In the genomic region with DNA sequence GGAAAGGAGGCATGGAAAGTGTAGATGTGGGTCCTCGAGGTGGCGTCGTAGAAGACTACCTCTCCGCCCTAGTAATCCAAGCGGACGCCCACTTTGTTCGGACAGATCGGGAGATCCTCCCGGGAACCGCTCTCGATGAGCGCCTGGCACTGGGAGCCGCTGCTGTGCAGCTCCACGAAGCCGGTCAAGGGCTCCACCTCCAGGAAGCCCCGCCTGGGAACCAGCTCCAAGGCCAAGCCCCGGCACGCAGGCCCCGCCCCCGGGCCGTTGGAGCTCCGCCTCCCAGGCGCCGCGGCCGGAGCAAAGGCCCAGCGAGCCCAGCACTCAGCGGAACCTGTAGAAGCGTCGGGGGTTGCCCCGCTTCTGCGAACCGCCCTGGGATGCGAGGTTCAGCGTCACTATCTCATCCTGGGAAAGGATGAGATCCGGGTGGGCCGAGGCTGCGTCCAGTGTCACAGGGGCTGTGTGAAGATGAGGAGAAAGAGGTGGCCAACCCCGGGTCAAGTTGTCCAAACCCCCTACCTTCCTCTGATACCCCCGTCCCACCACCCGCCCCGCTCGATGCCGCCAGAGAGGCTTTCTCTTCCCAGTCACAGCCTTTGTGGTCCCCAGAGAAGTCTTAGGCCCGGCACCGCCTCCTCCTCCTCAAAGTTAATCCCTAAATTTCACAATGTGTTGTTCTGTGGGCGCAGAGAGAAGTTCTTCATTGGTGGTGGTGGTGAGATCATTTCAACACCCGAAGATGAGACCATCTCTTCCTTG, we compare ENCODE assay signal across 1 cellular context.
TF ChIP-seq lines count a peak whose summit lies in the region.

No MANE protein-coding gene starts in this region.

TF ChIP-seq in K562, 482 proteins besides CTCF, POLR2A, EP300 and RAD21 (continues in another document):
- no peak for TF ChIP-seq TAF7 (tag; IDR thresholded peaks at IDR 0.05)
- TF ChIP-seq, protein P1, sequence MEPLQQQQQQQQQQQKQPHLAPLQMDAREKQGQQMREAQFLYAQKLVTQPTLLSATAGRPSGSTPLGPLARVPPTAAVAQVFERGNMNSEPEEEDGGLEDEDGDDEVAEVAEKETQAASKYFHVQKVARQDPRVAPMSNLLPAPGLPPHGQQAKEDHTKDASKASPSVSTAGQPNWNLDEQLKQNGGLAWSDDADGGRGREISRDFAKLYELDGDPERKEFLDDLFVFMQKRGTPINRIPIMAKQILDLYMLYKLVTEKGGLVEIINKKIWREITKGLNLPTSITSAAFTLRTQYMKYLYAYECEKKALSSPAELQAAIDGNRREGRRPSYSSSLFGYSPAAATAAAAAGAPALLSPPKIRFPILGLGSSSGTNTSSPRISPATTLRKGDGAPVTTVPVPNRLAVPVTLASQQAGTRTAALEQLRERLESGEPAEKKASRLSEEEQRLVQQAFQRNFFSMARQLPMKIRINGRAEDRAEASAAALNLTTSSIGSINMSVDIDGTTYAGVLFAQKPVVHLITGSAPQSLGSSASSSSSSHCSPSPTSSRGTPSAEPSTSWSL (CRISPR knock-in tag; IDR thresholded peaks at IDR 0.05; ENCODE audit: borderline replicate concordance), result no peak
- no peak for TF ChIP-seq BRD4 (IDR thresholded peaks at IDR 0.05)
- no peak for TF ChIP-seq NFE2L1 (tag; IDR thresholded peaks at IDR 0.05; ENCODE audit: borderline replicate concordance, low read depth)
- TF ChIP-seq KLF16 (IDR thresholded peaks at IDR 0.05), result no peak
- TF ChIP-seq HNRNPLL (IDR thresholded peaks at IDR 0.05; ENCODE audit: low read depth, low read length, poor library complexity, severe bottlenecking), result no peak
- no peak for TF ChIP-seq ZNF316 (IDR thresholded peaks at IDR 0.05)
- no peak for TF ChIP-seq TAL1 (IDR thresholded peaks at IDR 0.05)
- TF ChIP-seq, protein P2, sequence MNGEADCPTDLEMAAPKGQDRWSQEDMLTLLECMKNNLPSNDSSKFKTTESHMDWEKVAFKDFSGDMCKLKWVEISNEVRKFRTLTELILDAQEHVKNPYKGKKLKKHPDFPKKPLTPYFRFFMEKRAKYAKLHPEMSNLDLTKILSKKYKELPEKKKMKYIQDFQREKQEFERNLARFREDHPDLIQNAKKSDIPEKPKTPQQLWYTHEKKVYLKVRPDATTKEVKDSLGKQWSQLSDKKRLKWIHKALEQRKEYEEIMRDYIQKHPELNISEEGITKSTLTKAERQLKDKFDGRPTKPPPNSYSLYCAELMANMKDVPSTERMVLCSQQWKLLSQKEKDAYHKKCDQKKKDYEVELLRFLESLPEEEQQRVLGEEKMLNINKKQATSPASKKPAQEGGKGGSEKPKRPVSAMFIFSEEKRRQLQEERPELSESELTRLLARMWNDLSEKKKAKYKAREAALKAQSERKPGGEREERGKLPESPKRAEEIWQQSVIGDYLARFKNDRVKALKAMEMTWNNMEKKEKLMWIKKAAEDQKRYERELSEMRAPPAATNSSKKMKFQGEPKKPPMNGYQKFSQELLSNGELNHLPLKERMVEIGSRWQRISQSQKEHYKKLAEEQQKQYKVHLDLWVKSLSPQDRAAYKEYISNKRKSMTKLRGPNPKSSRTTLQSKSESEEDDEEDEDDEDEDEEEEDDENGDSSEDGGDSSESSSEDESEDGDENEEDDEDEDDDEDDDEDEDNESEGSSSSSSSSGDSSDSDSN (IDR thresholded peaks at IDR 0.05; ENCODE audit: borderline replicate concordance in 1 of 2, low read depth in 2 of 2, low read length in 2 of 2), result 0 out of 4 replicates have a peak, but pooled peaks of 1 of the 2 experiments have one; percentile 27
- TF ChIP-seq SP1 (CRISPR knock-in tag; IDR thresholded peaks at IDR 0.05), result no peak
- TF ChIP-seq CXXC5 (CRISPR knock-in tag; IDR thresholded peaks at IDR 0.05), result peak; percentile 39; the same call in 1 of the 2 replicates
- TF ChIP-seq, protein P3, sequence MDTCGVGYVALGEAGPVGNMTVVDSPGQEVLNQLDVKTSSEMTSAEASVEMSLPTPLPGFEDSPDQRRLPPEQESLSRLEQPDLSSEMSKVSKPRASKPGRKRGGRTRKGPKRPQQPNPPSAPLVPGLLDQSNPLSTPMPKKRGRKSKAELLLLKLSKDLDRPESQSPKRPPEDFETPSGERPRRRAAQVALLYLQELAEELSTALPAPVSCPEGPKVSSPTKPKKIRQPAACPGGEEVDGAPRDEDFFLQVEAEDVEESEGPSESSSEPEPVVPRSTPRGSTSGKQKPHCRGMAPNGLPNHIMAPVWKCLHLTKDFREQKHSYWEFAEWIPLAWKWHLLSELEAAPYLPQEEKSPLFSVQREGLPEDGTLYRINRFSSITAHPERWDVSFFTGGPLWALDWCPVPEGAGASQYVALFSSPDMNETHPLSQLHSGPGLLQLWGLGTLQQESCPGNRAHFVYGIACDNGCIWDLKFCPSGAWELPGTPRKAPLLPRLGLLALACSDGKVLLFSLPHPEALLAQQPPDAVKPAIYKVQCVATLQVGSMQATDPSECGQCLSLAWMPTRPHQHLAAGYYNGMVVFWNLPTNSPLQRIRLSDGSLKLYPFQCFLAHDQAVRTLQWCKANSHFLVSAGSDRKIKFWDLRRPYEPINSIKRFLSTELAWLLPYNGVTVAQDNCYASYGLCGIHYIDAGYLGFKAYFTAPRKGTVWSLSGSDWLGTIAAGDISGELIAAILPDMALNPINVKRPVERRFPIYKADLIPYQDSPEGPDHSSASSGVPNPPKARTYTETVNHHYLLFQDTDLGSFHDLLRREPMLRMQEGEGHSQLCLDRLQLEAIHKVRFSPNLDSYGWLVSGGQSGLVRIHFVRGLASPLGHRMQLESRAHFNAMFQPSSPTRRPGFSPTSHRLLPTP (IDR thresholded peaks at IDR 0.05; ENCODE audit: borderline replicate concordance, extremely low read depth, insufficient read length), result no peak
- TF ChIP-seq MEF2A (IDR thresholded peaks at IDR 0.05; ENCODE audit: control insufficient read depth, low read depth, low read length), result no peak
- no peak for TF ChIP-seq HEY1 (CRISPR knock-in tag; IDR thresholded peaks at IDR 0.05; ENCODE audit: borderline replicate concordance)
- TF ChIP-seq JUND (IDR thresholded peaks at IDR 0.05; ENCODE audit: borderline replicate concordance, low read depth, low read length), result 0 out of 2 replicates have a peak, but pooled peaks have one; percentile 23
- TF ChIP-seq JUND (tag; IDR thresholded peaks at IDR 0.05; ENCODE audit: borderline replicate concordance, low read depth, low read length), result no peak
- no peak for TF ChIP-seq RBM34 (IDR thresholded peaks at IDR 0.05; ENCODE audit: borderline replicate concordance, insufficient read depth, low read length)
- TF ChIP-seq HDAC8 (tag; IDR thresholded peaks at IDR 0.05), result no peak
- TF ChIP-seq MTA3 (IDR thresholded peaks at IDR 0.05; ENCODE audit: borderline replicate concordance), result no peak
- TF ChIP-seq, protein P4, sequence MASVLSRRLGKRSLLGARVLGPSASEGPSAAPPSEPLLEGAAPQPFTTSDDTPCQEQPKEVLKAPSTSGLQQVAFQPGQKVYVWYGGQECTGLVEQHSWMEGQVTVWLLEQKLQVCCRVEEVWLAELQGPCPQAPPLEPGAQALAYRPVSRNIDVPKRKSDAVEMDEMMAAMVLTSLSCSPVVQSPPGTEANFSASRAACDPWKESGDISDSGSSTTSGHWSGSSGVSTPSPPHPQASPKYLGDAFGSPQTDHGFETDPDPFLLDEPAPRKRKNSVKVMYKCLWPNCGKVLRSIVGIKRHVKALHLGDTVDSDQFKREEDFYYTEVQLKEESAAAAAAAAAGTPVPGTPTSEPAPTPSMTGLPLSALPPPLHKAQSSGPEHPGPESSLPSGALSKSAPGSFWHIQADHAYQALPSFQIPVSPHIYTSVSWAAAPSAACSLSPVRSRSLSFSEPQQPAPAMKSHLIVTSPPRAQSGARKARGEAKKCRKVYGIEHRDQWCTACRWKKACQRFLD (CRISPR knock-in tag; IDR thresholded peaks at IDR 0.05), result 0 out of 2 replicates have a peak, but pooled peaks have one; percentile 17
- 0 out of 2 replicates have a peak, but pooled peaks have one; percentile 32 for TF ChIP-seq ELF1 (tag; IDR thresholded peaks at IDR 0.05)
- TF ChIP-seq MIER1 (IDR thresholded peaks at IDR 0.05; ENCODE audit: low read depth), result no peak
- no peak for TF ChIP-seq SMARCB1 (IDR thresholded peaks at IDR 0.05; ENCODE audit: insufficient read length, low read depth)
- TF ChIP-seq ZNF785 (CRISPR knock-in tag; IDR thresholded peaks at IDR 0.05), result no peak
- TF ChIP-seq, protein P5, sequence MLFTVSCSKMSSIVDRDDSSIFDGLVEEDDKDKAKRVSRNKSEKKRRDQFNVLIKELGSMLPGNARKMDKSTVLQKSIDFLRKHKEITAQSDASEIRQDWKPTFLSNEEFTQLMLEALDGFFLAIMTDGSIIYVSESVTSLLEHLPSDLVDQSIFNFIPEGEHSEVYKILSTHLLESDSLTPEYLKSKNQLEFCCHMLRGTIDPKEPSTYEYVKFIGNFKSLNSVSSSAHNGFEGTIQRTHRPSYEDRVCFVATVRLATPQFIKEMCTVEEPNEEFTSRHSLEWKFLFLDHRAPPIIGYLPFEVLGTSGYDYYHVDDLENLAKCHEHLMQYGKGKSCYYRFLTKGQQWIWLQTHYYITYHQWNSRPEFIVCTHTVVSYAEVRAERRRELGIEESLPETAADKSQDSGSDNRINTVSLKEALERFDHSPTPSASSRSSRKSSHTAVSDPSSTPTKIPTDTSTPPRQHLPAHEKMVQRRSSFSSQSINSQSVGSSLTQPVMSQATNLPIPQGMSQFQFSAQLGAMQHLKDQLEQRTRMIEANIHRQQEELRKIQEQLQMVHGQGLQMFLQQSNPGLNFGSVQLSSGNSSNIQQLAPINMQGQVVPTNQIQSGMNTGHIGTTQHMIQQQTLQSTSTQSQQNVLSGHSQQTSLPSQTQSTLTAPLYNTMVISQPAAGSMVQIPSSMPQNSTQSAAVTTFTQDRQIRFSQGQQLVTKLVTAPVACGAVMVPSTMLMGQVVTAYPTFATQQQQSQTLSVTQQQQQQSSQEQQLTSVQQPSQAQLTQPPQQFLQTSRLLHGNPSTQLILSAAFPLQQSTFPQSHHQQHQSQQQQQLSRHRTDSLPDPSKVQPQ (CRISPR knock-in tag; IDR thresholded peaks at IDR 0.05; ENCODE audit: borderline replicate concordance), result no peak
- TF ChIP-seq, protein P6, sequence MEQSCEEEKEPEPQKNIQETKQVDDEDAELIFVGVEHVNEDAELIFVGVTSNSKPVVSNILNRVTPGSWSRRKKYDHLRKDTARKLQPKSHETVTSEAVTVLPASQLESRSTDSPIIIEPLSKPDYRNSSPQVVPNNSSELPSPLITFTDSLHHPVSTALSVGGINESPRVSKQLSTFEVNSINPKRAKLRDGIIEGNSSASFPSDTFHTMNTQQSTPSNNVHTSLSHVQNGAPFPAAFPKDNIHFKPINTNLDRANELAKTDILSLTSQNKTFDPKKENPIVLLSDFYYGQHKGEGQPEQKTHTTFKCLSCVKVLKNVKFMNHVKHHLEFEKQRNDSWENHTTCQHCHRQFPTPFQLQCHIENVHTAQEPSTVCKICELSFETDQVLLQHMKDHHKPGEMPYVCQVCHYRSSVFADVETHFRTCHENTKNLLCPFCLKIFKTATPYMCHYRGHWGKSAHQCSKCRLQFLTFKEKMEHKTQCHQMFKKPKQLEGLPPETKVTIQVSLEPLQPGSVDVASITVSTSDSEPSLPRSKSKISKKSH (CRISPR knock-in tag; IDR thresholded peaks at IDR 0.05), result no peak
- TF ChIP-seq ZFP1 (CRISPR knock-in tag; IDR thresholded peaks at IDR 0.05), result no peak
- TF ChIP-seq, protein P7, sequence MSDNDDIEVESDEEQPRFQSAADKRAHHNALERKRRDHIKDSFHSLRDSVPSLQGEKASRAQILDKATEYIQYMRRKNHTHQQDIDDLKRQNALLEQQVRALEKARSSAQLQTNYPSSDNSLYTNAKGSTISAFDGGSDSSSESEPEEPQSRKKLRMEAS (CRISPR knock-in tag; IDR thresholded peaks at IDR 0.05), result no peak; the same call in 1 of the 2 replicates
- TF ChIP-seq FOXA1 (IDR thresholded peaks at IDR 0.05; ENCODE audit: borderline replicate concordance), result no peak
- TF ChIP-seq ZNF165 (CRISPR knock-in tag; IDR thresholded peaks at IDR 0.05; ENCODE audit: borderline replicate concordance), result no peak
- TF ChIP-seq, protein P8, sequence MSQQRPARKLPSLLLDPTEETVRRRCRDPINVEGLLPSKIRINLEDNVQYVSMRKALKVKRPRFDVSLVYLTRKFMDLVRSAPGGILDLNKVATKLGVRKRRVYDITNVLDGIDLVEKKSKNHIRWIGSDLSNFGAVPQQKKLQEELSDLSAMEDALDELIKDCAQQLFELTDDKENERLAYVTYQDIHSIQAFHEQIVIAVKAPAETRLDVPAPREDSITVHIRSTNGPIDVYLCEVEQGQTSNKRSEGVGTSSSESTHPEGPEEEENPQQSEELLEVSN (IDR thresholded peaks at IDR 0.05; ENCODE audit: borderline replicate concordance in 1 of 2, extremely low read depth in 1 of 2, insufficient read depth in 1 of 2, insufficient read length in 1 of 2, low read depth in 1 of 2, low read length in 1 of 2, poor library complexity in 1 of 2, severe bottlenecking in 1 of 2), result peak; percentile 33 to 79
- TF ChIP-seq, protein P9, sequence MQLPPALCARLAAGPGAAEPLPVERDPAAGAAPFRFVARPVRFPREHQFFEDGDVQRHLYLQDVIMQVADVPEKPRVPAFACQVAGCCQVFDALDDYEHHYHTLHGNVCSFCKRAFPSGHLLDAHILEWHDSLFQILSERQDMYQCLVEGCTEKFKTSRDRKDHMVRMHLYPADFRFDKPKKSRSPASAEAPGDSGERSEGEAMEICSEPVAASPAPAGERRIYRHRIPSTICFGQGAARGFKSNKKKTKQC (CRISPR knock-in tag; IDR thresholded peaks at IDR 0.05), result peak; percentile 67; the same call in 1 of the 2 replicates
- TF ChIP-seq, protein P10, sequence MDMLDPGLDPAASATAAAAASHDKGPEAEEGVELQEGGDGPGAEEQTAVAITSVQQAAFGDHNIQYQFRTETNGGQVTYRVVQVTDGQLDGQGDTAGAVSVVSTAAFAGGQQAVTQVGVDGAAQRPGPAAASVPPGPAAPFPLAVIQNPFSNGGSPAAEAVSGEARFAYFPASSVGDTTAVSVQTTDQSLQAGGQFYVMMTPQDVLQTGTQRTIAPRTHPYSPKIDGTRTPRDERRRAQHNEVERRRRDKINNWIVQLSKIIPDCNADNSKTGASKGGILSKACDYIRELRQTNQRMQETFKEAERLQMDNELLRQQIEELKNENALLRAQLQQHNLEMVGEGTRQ (CRISPR knock-in tag; IDR thresholded peaks at IDR 0.05), result peak; percentile 5; the same call in 1 of the 2 replicates
- peak; percentile 41; the same call in 1 of the 2 replicates for TF ChIP-seq RB1 (IDR thresholded peaks at IDR 0.05; ENCODE audit: low read depth)
- TF ChIP-seq, protein P11, sequence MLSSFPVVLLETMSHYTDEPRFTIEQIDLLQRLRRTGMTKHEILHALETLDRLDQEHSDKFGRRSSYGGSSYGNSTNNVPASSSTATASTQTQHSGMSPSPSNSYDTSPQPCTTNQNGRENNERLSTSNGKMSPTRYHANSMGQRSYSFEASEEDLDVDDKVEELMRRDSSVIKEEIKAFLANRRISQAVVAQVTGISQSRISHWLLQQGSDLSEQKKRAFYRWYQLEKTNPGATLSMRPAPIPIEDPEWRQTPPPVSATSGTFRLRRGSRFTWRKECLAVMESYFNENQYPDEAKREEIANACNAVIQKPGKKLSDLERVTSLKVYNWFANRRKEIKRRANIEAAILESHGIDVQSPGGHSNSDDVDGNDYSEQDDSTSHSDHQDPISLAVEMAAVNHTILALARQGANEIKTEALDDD (IDR thresholded peaks at IDR 0.05), result no peak
- TF ChIP-seq, protein P12, sequence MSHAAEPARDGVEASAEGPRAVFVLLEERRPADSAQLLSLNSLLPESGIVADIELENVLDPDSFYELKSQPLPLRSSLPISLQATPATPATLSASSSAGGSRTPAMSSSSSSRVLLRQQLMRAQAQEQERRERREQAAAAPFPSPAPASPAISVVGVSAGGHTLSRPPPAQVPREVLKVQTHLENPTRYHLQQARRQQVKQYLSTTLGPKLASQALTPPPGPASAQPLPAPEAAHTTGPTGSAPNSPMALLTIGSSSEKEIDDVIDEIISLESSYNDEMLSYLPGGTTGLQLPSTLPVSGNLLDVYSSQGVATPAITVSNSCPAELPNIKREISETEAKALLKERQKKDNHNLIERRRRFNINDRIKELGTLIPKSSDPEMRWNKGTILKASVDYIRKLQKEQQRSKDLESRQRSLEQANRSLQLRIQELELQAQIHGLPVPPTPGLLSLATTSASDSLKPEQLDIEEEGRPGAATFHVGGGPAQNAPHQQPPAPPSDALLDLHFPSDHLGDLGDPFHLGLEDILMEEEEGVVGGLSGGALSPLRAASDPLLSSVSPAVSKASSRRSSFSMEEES (CRISPR knock-in tag; IDR thresholded peaks at IDR 0.05), result no peak
- no peak for TF ChIP-seq HNRNPL (IDR thresholded peaks at IDR 0.05; ENCODE audit: low read depth, low read length)
